ENCODE assay signal across 8 cellular contexts in genomic region chr16:30096862-30097563, GRCh38. TPM values are rescaled to one million over a fixed set of nuclear protein-coding genes. Genes with fewer than 3 reads are reported as not detected.
A peak's percentile ranks its signal among the peaks of the same experiment; 100 is the strongest.
DNase-seq lines count a peak whose midpoint lies in the region; ATAC-seq and TF ChIP-seq lines count a peak whose summit lies in the region.

No MANE protein-coding gene starts in this region.

- TF ChIP-seq POLR2A in Peyer's patch (IDR thresholded peaks at IDR 0.05): no peak
- TF ChIP-seq POLR2A in ovary (IDR thresholded peaks at IDR 0.05): no peak

- ATAC-seq in HG03442 (IDR thresholded peaks at IDR 0.05; ENCODE audit: unreplicated experiment): no peak

- H3K4me3 Mint-ChIP-seq in CD8-positive, alpha-beta memory T cell: peak overlapping the region; percentile 71 to 90 (median 78)

- POLR2A ChIA-PET in CD8-positive, alpha-beta memory T cell (lab: Charles Lee): interaction anchor here (0.7 to 7.8 kb wide), 6 partner anchors 20 to 274 kb away, joined by 3 to 89 read pairs (median 4); partner anchors contain the start of genes ALDOA, CORO1A and PPP4C

- H3K4me1 Mint-ChIP-seq in CD8-positive, alpha-beta memory T cell: peaks cover 26 to 35% (median 29%) of the 10 kb centered on the region in 3 donors

- H3K9me3 Mint-ChIP-seq in CD8-positive, alpha-beta memory T cell: peaks cover 14 to 27% (median 22%) of the 10 kb centered on the region in 5 donors

- whole genome bisulfite sequencing in ovary, 3 donors: 94 to 95% (median 94%) methylated on average over 18 of the region's 18 CpGs

- H3K4me3 ChIP-seq in CD8-positive, alpha-beta memory T cell (ENCODE audit: low read length): peak overlapping the region; percentile 59
- peak overlapping the region; percentile 82 to 99 (median 88) for H3K4me3 ChIP-seq in Peyer's patch
- H3K4me3 ChIP-seq in endocrine pancreas (ENCODE audit: control insufficient read depth, insufficient read depth, low read length): no peak overlapping the region
- H3K4me3 ChIP-seq in ovary: peak overlapping the region; percentile 85

- no peaks in the 10 kb centered on the region for H3K27me3 Mint-ChIP-seq in CD8-positive, alpha-beta memory T cell

- TF ChIP-seq CTCF in Peyer's patch (IDR thresholded peaks at IDR 0.05) (no peak), ovary (IDR thresholded peaks at IDR 0.05) (no peak)

- H3K36me3 ChIP-seq in CD8-positive, alpha-beta memory T cell (ENCODE audit: insufficient read depth, low read length): peaks cover 12% of the 10 kb centered on the region
- H3K36me3 ChIP-seq in Peyer's patch (peaks cover 0 to 11% (median 0%) of the 10 kb centered on the region in 3 donors), endocrine pancreas (ENCODE audit: control insufficient read depth, insufficient read depth, low read length) (peaks cover 4% of the 10 kb centered on the region), ovary (no peaks in the 10 kb centered on the region)

- peak overlapping the region; percentile 42 for H3K9ac ChIP-seq in endocrine pancreas (ENCODE audit: control insufficient read depth, insufficient read depth, low read length)

- peaks cover 8 to 33% (median 29%) of the 10 kb centered on the region in 3 donors for H3K36me3 Mint-ChIP-seq in CD8-positive, alpha-beta memory T cell

- H3K4me1 ChIP-seq in CD8-positive, alpha-beta memory T cell (ENCODE audit: insufficient read depth, low read length): peaks cover 39% of the 10 kb centered on the region
- H3K4me1 ChIP-seq in Peyer's patch (peaks cover 3 to 31% (median 27%) of the 10 kb centered on the region in 4 donors), endocrine pancreas (ENCODE audit: control insufficient read depth, insufficient read depth, low read length) (no peaks in the 10 kb centered on the region), ovary (ENCODE audit: insufficient read depth) (peaks cover 12% of the 10 kb centered on the region)

- peaks cover 25% of the 10 kb centered on the region for H3K9me3 ChIP-seq in CD8-positive, alpha-beta memory T cell (ENCODE audit: low read length)
- H3K9me3 ChIP-seq in Peyer's patch (peaks cover 0 to 22% (median 4%) of the 10 kb centered on the region in 4 donors), endocrine pancreas (ENCODE audit: control insufficient read depth, low read length) (no peaks in the 10 kb centered on the region), ovary (no peaks in the 10 kb centered on the region)

- H3K27ac ChIP-seq in CD8-positive, alpha-beta memory T cell (ENCODE audit: low read depth, low read length): peak overlapping the region; percentile 76
- peak overlapping the region; percentile 93 to 98 (median 96) for H3K27ac ChIP-seq in Peyer's patch
- H3K27ac ChIP-seq in ovary: peak overlapping the region; percentile 61 to 77

- no peaks in the 10 kb centered on the region for H3K27me3 ChIP-seq in CD8-positive, alpha-beta memory T cell (ENCODE audit: insufficient read depth, low read length, poor library complexity, severe bottlenecking)
- H3K27me3 ChIP-seq in Peyer's patch: no peaks in the 10 kb centered on the region
- no peaks in the 10 kb centered on the region for H3K27me3 ChIP-seq in endocrine pancreas (ENCODE audit: control insufficient read depth, insufficient read depth, low read length)
- no peaks in the 10 kb centered on the region for H3K27me3 ChIP-seq in ovary

- CTCF ChIA-PET in CD8-positive, alpha-beta memory T cell (lab: Charles Lee): interaction anchor here (1.5 kb wide), 1 partner anchor 90 kb away, joined by 4 read pairs; no protein-coding TSS in a partner anchor

- DNase-seq in CD8-positive, alpha-beta memory T cell: peak in 2 of 5 donors; percentile 23 to 46
- DNase-seq in Peyer's patch (no peak), ovary (no peak), cerebellar nuclear complex (lab: John Stamatoyannopoulos, UW) (no peak), anterior cingulate cortex (lab: John Stamatoyannopoulos, UW) (no peak), NCI-H510A treated with DMSO at 0.1 percent for 48 hours (lab: John Stamatoyannopoulos, UW) (no peak)

- peak overlapping the region; percentile 83 to 96 (median 92) for H3K27ac Mint-ChIP-seq in CD8-positive, alpha-beta memory T cell

- TF ChIP-seq EP300 in ovary (IDR thresholded peaks at IDR 0.05): no peak

- intact Hi-C loops in ovary (cut with DNase I): loop anchor here in 2 of 4 donors (10.0 kb wide), 2 partner anchors 298 to 318 kb away; partner anchors contain the start of gene ZNF48 (in 1 of the 2)

RNA-seq across cellular contexts. Expression of gene YPEL3, which starts 1.0 kb away (rescaled TPM):
- 10 to 100 TPM; 32.6 to 36.1 TPM for total RNA-seq in CD8-positive, alpha-beta memory T cell
- polyA plus RNA-seq in CD8-positive, alpha-beta memory T cell: 326 TPM
- total RNA-seq in Peyer's patch (100 to 1,000 TPM in 2 of 4 donors, 10 to 100 TPM in 2; 85.8 to 144 (median 113) TPM), ovary (10 to 100 TPM; 12.7 to 94.9 (median 63.1) TPM)
- polyA plus RNA-seq in ovary: 100 to 1,000 TPM in 1 of 2 donors, 10 to 100 TPM in 1; 30.2 to 134 TPM

RNA-seq across cellular contexts. Expression of gene TBX6, which starts 5.3 kb away (rescaled TPM):
- total RNA-seq in CD8-positive, alpha-beta memory T cell: under 1 TPM; 0.71 to 0.83 TPM
- not detected for polyA plus RNA-seq in CD8-positive, alpha-beta memory T cell
- total RNA-seq in Peyer's patch (1 to 10 TPM in 3 of 4 donors, under 1 TPM in 1; 0.53 to 3.4 (median 2.2) TPM), ovary (1 to 10 TPM in 3 of 7 donors, under 1 TPM in 4; 0.23 to 1.5 (median 0.75) TPM)
- 1 to 10 TPM in 1 of 2 donors, under 1 TPM in 1; 0.08 to 1.1 TPM for polyA plus RNA-seq in ovary

RNA-seq across cellular contexts. Expression of gene GDPD3, which starts 16.3 kb away (rescaled TPM):
- total RNA-seq in CD8-positive, alpha-beta memory T cell: 1 to 10 TPM; 4.7 to 5.3 TPM
- polyA plus RNA-seq in CD8-positive, alpha-beta memory T cell: not detected
- total RNA-seq in Peyer's patch (10 to 100 TPM in 3 of 4 donors, 1 to 10 TPM in 1; 9.1 to 25.6 (median 14.6) TPM), ovary (1 to 10 TPM; 2.6 to 7.5 (median 4.6) TPM)
- polyA plus RNA-seq in ovary: 1 to 10 TPM; 3.7 to 4.4 TPM

RNA-seq across cellular contexts. Expression of gene PPP4C, which starts 21.2 kb away (rescaled TPM):
- total RNA-seq in CD8-positive, alpha-beta memory T cell: 100 to 1,000 TPM; 137 to 149 TPM
- polyA plus RNA-seq in CD8-positive, alpha-beta memory T cell: 201 TPM
- total RNA-seq in Peyer's patch: 10 to 100 TPM; 43.7 to 79.4 (median 56.6) TPM
- total RNA-seq in ovary: 10 to 100 TPM; 21.9 to 55.8 (median 49.1) TPM
- polyA plus RNA-seq in ovary: 10 to 100 TPM; 13.7 to 58.8 TPM

RNA-seq across cellular contexts. Expression of gene MAPK3, which starts 26.0 kb away (rescaled TPM):
- 10 to 100 TPM; 38.3 to 43.0 TPM for total RNA-seq in CD8-positive, alpha-beta memory T cell
- 7.0 TPM for polyA plus RNA-seq in CD8-positive, alpha-beta memory T cell
- total RNA-seq in Peyer's patch (100 to 1,000 TPM; 131 to 249 (median 191) TPM), ovary (100 to 1,000 TPM in 5 of 7 donors, 10 to 100 TPM in 2; 41.7 to 136 (median 115) TPM)
- polyA plus RNA-seq in ovary: 100 to 1,000 TPM; 116 to 171 TPM
